In the genomic region with DNA sequence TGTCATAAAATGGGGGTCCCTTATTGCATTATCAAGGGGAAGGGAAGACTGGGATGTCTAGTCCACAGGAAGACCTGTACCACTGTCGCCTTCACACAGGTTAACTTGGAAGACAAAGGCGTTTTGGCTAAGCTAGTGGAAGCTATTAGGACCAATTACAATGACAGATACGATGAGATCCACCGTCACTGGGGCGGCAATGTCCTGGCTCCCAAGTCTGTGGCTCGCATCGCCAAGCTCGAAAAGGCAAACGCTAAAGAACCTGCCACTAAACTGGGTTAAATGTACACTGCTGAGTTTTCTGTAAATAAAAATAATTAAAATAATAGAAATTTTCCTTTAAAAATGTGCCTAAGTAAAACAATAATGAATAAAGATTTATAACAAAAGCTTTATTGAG, we compare ENCODE assay signal across 29 cellular contexts.
"Had no signal": no experiment of that assay in that cellular context is flagged by ENCODE, and none has a peak within 500 bp of the region (broad histone marks: within the 10 kb centered on the region; RNA-seq: fewer than 3 reads in every experiment).

No MANE protein-coding gene starts in this region.

- H3K4me1 ChIP-seq: colonic mucosa, esophagus muscularis mucosa, esophagus squamous epithelium, foreskin keratinocyte, gastrocnemius medialis, gastroesophageal sphincter, heart left ventricle, heart right ventricle had no signal

- FAIRE-seq: endometrium, endothelial cell of umbilical vein, frontal cortex had no signal

- H3K36me3 ChIP-seq: colonic mucosa had no signal

- H3K4me2 ChIP-seq: hepatocyte had no signal

- H3K27ac Mint-ChIP-seq: dendritic cell treated with granulocyte-macrophage colony-stimulating factor and Interleukin-4, amounts not matched to agents 40 ng/mL and 50 ng/mL, for 4 days; effector memory CD8-positive, alpha-beta T cell had no signal

- H3K9me3 Mint-ChIP-seq: dendritic cell treated with granulocyte-macrophage colony-stimulating factor and Interleukin-4, amounts not matched to agents 40 ng/mL and 50 ng/mL, for 4 days; effector memory CD8-positive, alpha-beta T cell had no signal

- DNase-seq: colonic mucosa; cortex of kidney; dermis blood vessel endothelial cell; dorsolateral prefrontal cortex; effector CD4-positive, alpha-beta T cell; effector CD8-positive, alpha-beta T cell; effector memory CD4-positive, alpha-beta T cell; effector memory CD8-positive, alpha-beta T cell; erythroblast; esophagus squamous epithelium; foreskin fibroblast; foreskin keratinocyte; foreskin melanocyte; gastrocnemius medialis; glutamatergic neuron; head of caudate nucleus; heart left ventricle; heart right ventricle; hippocampal formation had no signal

- H3K79me2 ChIP-seq: hepatocyte had no signal

- H3K4me3 ChIP-seq: colonic mucosa, coronary artery, dorsolateral prefrontal cortex, esophagus muscularis mucosa, esophagus squamous epithelium, gastrocnemius medialis, gastroesophageal sphincter, heart left ventricle, heart right ventricle, hepatocyte had no signal

- H3K4me3 Mint-ChIP-seq: dendritic cell treated with granulocyte-macrophage colony-stimulating factor and Interleukin-4, amounts not matched to agents 40 ng/mL and 50 ng/mL, for 4 days; effector memory CD8-positive, alpha-beta T cell had no signal

- H3K27me3 ChIP-seq: colonic mucosa, dorsolateral prefrontal cortex, esophagus muscularis mucosa, esophagus squamous epithelium, foreskin keratinocyte, gastrocnemius medialis, gastroesophageal sphincter, heart left ventricle, heart right ventricle, hepatocyte had no signal

- H3K27ac ChIP-seq: colonic mucosa, coronary artery, dorsolateral prefrontal cortex, epithelial cell of prostate, esophagus muscularis mucosa, esophagus squamous epithelium, foreskin keratinocyte, gastrocnemius medialis, gastroesophageal sphincter, heart left ventricle, heart right ventricle, hepatocyte had no signal

- H3K27me3 Mint-ChIP-seq: dendritic cell treated with granulocyte-macrophage colony-stimulating factor and Interleukin-4, amounts not matched to agents 40 ng/mL and 50 ng/mL, for 4 days; effector memory CD8-positive, alpha-beta T cell had no signal

- H2AFZ ChIP-seq: hepatocyte had no signal

- H3K9me3 ChIP-seq: colonic mucosa, esophagus muscularis mucosa, esophagus squamous epithelium, gastrocnemius medialis, gastroesophageal sphincter, heart left ventricle, heart right ventricle had no signal

- ATAC-seq: effector memory CD8-positive, alpha-beta T cell; esophagus mucosa; foreskin keratinocyte; gastrocnemius medialis; gastroesophageal sphincter; heart left ventricle; heart right ventricle had no signal
